Comparison of ENCODE assay signal across 11 cellular contexts in the genomic region with DNA sequence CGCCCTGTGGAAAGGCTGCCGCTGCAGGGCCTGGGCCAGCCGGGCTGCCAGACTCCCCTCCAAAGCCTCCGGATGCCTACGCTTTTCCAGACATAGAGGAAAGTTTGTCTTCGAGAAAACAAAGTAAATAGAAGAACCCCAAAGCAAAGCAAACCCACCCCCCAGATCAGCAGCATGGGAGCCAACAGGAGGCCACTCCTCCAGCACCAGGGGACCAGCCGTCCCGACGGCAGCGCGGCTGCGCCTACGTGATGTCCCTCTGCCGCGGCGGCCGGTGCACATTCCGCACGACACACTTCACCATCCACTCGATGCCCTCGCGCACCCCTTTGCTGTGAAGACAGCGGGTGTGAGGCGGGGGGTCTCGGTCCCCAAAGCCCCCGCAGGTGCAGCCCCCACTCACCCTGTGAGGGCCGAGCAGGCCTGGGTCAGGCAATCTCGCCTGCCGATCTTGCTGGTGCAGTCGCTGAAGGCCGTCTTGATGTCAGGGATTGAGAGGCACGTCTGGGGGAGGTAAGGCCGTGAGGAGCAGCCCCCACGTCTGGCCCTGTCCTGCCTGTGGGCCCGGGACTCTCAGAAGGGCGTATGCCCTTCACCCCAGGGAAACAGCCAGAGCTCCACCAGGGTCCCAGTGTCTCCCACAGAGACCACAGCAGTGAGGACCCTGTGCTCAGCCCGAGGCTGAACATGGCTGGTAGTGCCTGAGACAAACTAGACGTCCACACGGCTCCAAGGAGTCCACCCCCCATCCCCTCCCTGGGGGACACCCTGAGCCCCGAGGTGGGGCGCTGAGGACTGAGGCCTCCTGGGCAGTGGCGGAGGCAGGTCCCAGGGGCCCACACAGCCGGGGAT. TPM values are rescaled to one million over a fixed set of nuclear protein-coding genes. Genes with fewer than 3 reads are reported as not detected.
A peak's percentile ranks its signal among the peaks of the same experiment; 100 is the strongest.
DNase-seq lines count a peak whose midpoint lies in the region; ATAC-seq and TF ChIP-seq lines count a peak whose summit lies in the region.
"Had no signal": no experiment of that assay in that cellular context is flagged by ENCODE, and none has a peak within 500 bp of the region (broad histone marks: within the 10 kb centered on the region; RNA-seq: fewer than 3 reads in every experiment).

No MANE protein-coding gene starts in this region.

- H3K9me2 ChIP-seq in HCT116 (ENCODE audit: insufficient read depth) (no peaks in the 10 kb centered on the region), MM.1S (replicated peaks; ENCODE audit: insufficient read depth, low read length) (no peaks in the 10 kb centered on the region)

- H3K4me3 ChIP-seq in Caco-2 (ENCODE audit: low read depth, low read length) (no peak overlapping the region), HCT116 (replicated peaks in 1 of 2; ENCODE audit: low read depth in 1 of 2, low read length in 2 of 2) (no peak overlapping the region), coronary artery (no peak overlapping the region), osteoblast (ENCODE audit: insufficient read depth, low read length) (no peak overlapping the region), MM.1S (ENCODE audit: low read length) (no peak overlapping the region)

- peak overlapping the region; percentile 30 for H3K27ac Mint-ChIP-seq in Caco-2 (ENCODE audit: unreplicated experiment)
- H3K27ac Mint-ChIP-seq in Calu3 (ENCODE audit: unreplicated experiment): no peak overlapping the region

- H3K79me2 ChIP-seq in HCT116 (ENCODE audit: insufficient read depth, low read length): peaks cover 18% of the 10 kb centered on the region
- peaks cover 17% of the 10 kb centered on the region for H3K79me2 ChIP-seq in osteoblast (ENCODE audit: insufficient read depth, low read length)
- H3K79me2 ChIP-seq in MM.1S (ENCODE audit: low read length): peaks cover 15% of the 10 kb centered on the region

- peak overlapping the region; percentile 71 for H3K9ac ChIP-seq in HCT116 (ENCODE audit: low read length)
- H3K9ac ChIP-seq in MM.1S (ENCODE audit: low read length): no peak overlapping the region

- H3K27ac ChIP-seq in HCT116 (ENCODE audit: low read depth, low read length) (peak overlapping the region; percentile 91), coronary artery (peak overlapping the region in 1 of 2 donors; percentile 83), osteoblast (ENCODE audit: low read depth, low read length) (peak overlapping the region; percentile 88), MM.1S (ENCODE audit: low read length) (no peak overlapping the region)

- DNase-seq in Caco-2 (peak; percentile 38 to 49), HCT116 (ENCODE audit: low read depth, low spot score) (no peak), coronary artery (ENCODE audit: low spot score) (peak; percentile 73), osteoblast (ENCODE audit: insufficient read length, low spot score, missing footprints) (peak; percentile 82), MM.1S (no peak), Calu3 (no peak), SKM-1 (lab: John Stamatoyannopoulos, UW; ENCODE audit: unreplicated experiment) (no peak)
- DNase-seq: DMS79 treated with DMSO at 0.1 percent for 48 hours, foreskin keratinocyte, NCI-H1694 treated with DMSO at 0.1 percent for 48 hours had no signal

- H4K20me1 ChIP-seq in HCT116 (ENCODE audit: insufficient read depth) (no peaks in the 10 kb centered on the region), osteoblast (ENCODE audit: insufficient read depth, low read length) (no peaks in the 10 kb centered on the region), MM.1S (ENCODE audit: insufficient read depth, low read length) (no peaks in the 10 kb centered on the region)

- TF ChIP-seq POLR2A in HCT116 (IDR thresholded peaks at IDR 0.05; ENCODE audit: borderline replicate concordance, extremely low read depth, insufficient read depth, insufficient read length): no peak

- RAD21 ChIA-PET in HCT116 (lab: Charles Lee; ENCODE audit: low non-redundant PET in 1 of 2, low total read pairs in 2 of 2, uncharacterized antibody in 2 of 2, unreplicated experiment in 2 of 2): no interaction called here

- peaks cover 26% of the 10 kb centered on the region for H3K4me1 ChIP-seq in Caco-2
- peaks cover 35 to 75% of the 10 kb centered on the region in 2 experiments for H3K4me1 ChIP-seq in HCT116 (ENCODE audit: control insufficient read depth in 1 of 2, insufficient read depth in 2 of 2, low read length in 2 of 2)
- peaks cover 31% of the 10 kb centered on the region for H3K4me1 ChIP-seq in osteoblast (ENCODE audit: insufficient read depth, low read length)
- no peaks in the 10 kb centered on the region for H3K4me1 ChIP-seq in MM.1S (ENCODE audit: low read length)

- H3K9me3 ChIP-seq in Caco-2: no peaks in the 10 kb centered on the region
- H3K9me3 ChIP-seq in HCT116 (ENCODE audit: control insufficient read depth in 1 of 2, insufficient read depth in 1 of 2, low read depth in 1 of 2, low read length in 2 of 2): no peaks in the 10 kb centered on the region
- no peaks in the 10 kb centered on the region for H3K9me3 ChIP-seq in osteoblast (ENCODE audit: low read depth, low read length)
- no peaks in the 10 kb centered on the region for H3K9me3 ChIP-seq in MM.1S (replicated peaks; ENCODE audit: insufficient read depth, low read length)

- peak overlapping the region; percentile 78 for H3K4me2 ChIP-seq in HCT116 (ENCODE audit: low read length)
- H3K4me2 ChIP-seq in osteoblast (ENCODE audit: insufficient read depth, low read length): no peak overlapping the region
- H3K4me2 ChIP-seq in MM.1S (ENCODE audit: low read depth, low read length): no peak overlapping the region

- no TSS peak for BruUV-seq in Caco-2 (replicated peaks; lab: Mats Ljungman, UMichigan)
- BruUV-seq in HCT116 (replicated peaks; lab: Mats Ljungman, UMichigan): no TSS peak
- BruUV-seq in Calu3 (replicated peaks; lab: Mats Ljungman, UMichigan): no TSS peak

- ATAC-seq in HCT116 (no peak), GM19467 (IDR thresholded peaks at IDR 0.05; ENCODE audit: unreplicated experiment) (no peak)
- ATAC-seq: foreskin keratinocyte had no signal

- intact Hi-C loops in Caco-2 (cut with micrococcal nuclease; ENCODE audit: unreplicated experiment) (no loop called here), HCT116 (cut with micrococcal nuclease) (loop anchor here (10.0 kb wide), 1 partner anchor 354 kb away; no protein-coding TSS in a partner anchor), Calu3 (cut with micrococcal nuclease; ENCODE audit: unreplicated experiment) (no loop called here)

- H3K9me3 Mint-ChIP-seq in Caco-2 (ENCODE audit: unreplicated experiment) (no peaks in the 10 kb centered on the region), Calu3 (ENCODE audit: low read depth, unreplicated experiment) (no peaks in the 10 kb centered on the region)

- CTCF ChIA-PET in Caco-2 (lab: Charles Lee): no interaction called here
- CTCF ChIA-PET in HCT116 (lab: Charles Lee): no interaction called here
- CTCF ChIA-PET in Calu3 (lab: Charles Lee): no interaction called here

- no peak overlapping the region for H3K4me3 Mint-ChIP-seq in Caco-2 (ENCODE audit: unreplicated experiment)
- H3K4me3 Mint-ChIP-seq in Calu3 (ENCODE audit: low read depth, unreplicated experiment): no peak overlapping the region

- no peak for TF ChIP-seq RAD21 in HCT116 (IDR thresholded peaks at IDR 0.05; ENCODE audit: low read depth)

- TF ChIP-seq CTCF in Caco-2 (IDR thresholded peaks at IDR 0.05; ENCODE audit: insufficient read depth in 1 of 2, low read depth in 1 of 2, low read length in 1 of 2, severe bottlenecking in 1 of 2, unreplicated experiment in 1 of 2): no peak
- TF ChIP-seq CTCF in HCT116 (IDR thresholded peaks at IDR 0.05 in 2 of 3, conservative IDR thresholded peaks at IDR 0.05 in 1 of 3; ENCODE audit: borderline replicate concordance in 1 of 3, insufficient read depth in 1 of 3, low read depth in 2 of 3, low read length in 2 of 3): no peak
- TF ChIP-seq CTCF in coronary artery (IDR thresholded peaks at IDR 0.05): no peak
- no peak for TF ChIP-seq CTCF in osteoblast (IDR thresholded peaks at IDR 0.05; ENCODE audit: extremely low read depth, low read depth, low read length)
- TF ChIP-seq CTCF in MM.1S (IDR thresholded peaks at IDR 0.05; ENCODE audit: low read length): no peak
- TF ChIP-seq CTCF in Calu3 (IDR thresholded peaks at IDR 0.05; ENCODE audit: unreplicated experiment): no peak

- H3K36me3 ChIP-seq in Caco-2 (ENCODE audit: control insufficient read depth, insufficient read depth, low read length) (peaks cover 5% of the 10 kb centered on the region; the same call in 1 of the 2 replicates), HCT116 (ENCODE audit: control insufficient read depth in 1 of 2, insufficient read depth in 2 of 2, low read length in 2 of 2) (peaks cover 1 to 15% of the 10 kb centered on the region in 2 experiments; a peak in 2 of 4 replicates), osteoblast (ENCODE audit: insufficient read depth, low read length) (peaks cover 13% of the 10 kb centered on the region), MM.1S (replicated peaks; ENCODE audit: insufficient read depth, low read length) (no peaks in the 10 kb centered on the region; the same call in 1 of the 2 replicates)

- H3K4me1 Mint-ChIP-seq in Caco-2 (ENCODE audit: low read depth, unreplicated experiment) (peaks cover 11% of the 10 kb centered on the region), Calu3 (ENCODE audit: low read depth, unreplicated experiment) (peaks cover 33% of the 10 kb centered on the region)

- H2AFZ ChIP-seq in HCT116 (ENCODE audit: low read depth, low read length, poor library complexity, severe bottlenecking) (no peak overlapping the region), osteoblast (ENCODE audit: low read length) (no peak overlapping the region), MM.1S (ENCODE audit: low read length) (no peak overlapping the region)

- no peaks in the 10 kb centered on the region for H3K27me3 ChIP-seq in Caco-2 (replicated peaks; ENCODE audit: control insufficient read depth, insufficient read depth, low read length)
- H3K27me3 ChIP-seq in HCT116 (ENCODE audit: insufficient read depth, low read length): no peaks in the 10 kb centered on the region
- no peaks in the 10 kb centered on the region for H3K27me3 ChIP-seq in osteoblast (ENCODE audit: insufficient read depth, low read length)
- H3K27me3 ChIP-seq in MM.1S (replicated peaks; ENCODE audit: insufficient read depth, low read length): no peaks in the 10 kb centered on the region
- H3K27me3 ChIP-seq: foreskin keratinocyte had no signal

- H3K27me3 Mint-ChIP-seq in Caco-2 (ENCODE audit: insufficient read depth, unreplicated experiment) (peaks cover 2% of the 10 kb centered on the region), Calu3 (ENCODE audit: unreplicated experiment) (no peaks in the 10 kb centered on the region)

- H3K36me3 Mint-ChIP-seq in Caco-2 (ENCODE audit: insufficient read depth, unreplicated experiment) (peaks cover 100% of the 10 kb centered on the region), Calu3 (ENCODE audit: insufficient read depth, unreplicated experiment) (peaks cover 90% of the 10 kb centered on the region)

- H3F3A ChIP-seq in MM.1S (ENCODE audit: insufficient read depth, low read length): no peaks in the 10 kb centered on the region; the same call in 1 of the 2 replicates

- POLR2A ChIA-PET in Caco-2 (lab: Charles Lee) (no interaction called here), HCT116 (lab: Charles Lee) (interaction anchor here (1.0 kb wide), 1 partner anchor 17 kb away, joined by 3 read pairs; no protein-coding TSS in a partner anchor)

RNA-seq across cellular contexts. Expression of a gene that starts 4.0 kb away (rescaled TPM):
- not detected in 2 replicates for total RNA-seq in Caco-2 (2022)
- total RNA-seq in HCT116 (2021; ENCODE audit: unreplicated experiment): 147 TPM
- 342 and 380 TPM in 2 replicates for polyA plus RNA-seq in HCT116 (2012)
- total RNA-seq in osteoblast: 2.1 and 2.9 TPM in 2 replicates
- total RNA-seq in Calu3 (2022): not detected in 2 replicates

RNA-seq across cellular contexts. Expression of a gene that starts 7.4 kb away (rescaled TPM):
- total RNA-seq in Caco-2 (2022) (119 and 126 TPM in 2 replicates), HCT116 (2021; ENCODE audit: unreplicated experiment) (53.7 TPM), osteoblast (21.7 and 23.0 TPM in 2 replicates), Calu3 (2022) (74.0 and 85.1 TPM in 2 replicates)
- 36.3 and 39.8 TPM in 2 replicates for polyA plus RNA-seq in HCT116 (2012)

RNA-seq across cellular contexts. Expression of a gene that starts 7.4 kb away (rescaled TPM):
- 69.3 and 74.7 TPM in 2 replicates for total RNA-seq in Caco-2 (2022)
- total RNA-seq in HCT116 (2021; ENCODE audit: unreplicated experiment): 30.6 TPM
- 18.5 and 21.0 TPM in 2 replicates for polyA plus RNA-seq in HCT116 (2012)
- total RNA-seq in osteoblast: 15.6 and 18.8 TPM in 2 replicates
- total RNA-seq in Calu3 (2022): 47.0 and 48.4 TPM in 2 replicates

RNA-seq across cellular contexts. Expression of a gene that starts 36.0 kb away (rescaled TPM):
- total RNA-seq in Caco-2 (2022) (18.8 and 23.5 TPM in 2 replicates), HCT116 (2021; ENCODE audit: unreplicated experiment) (27.4 TPM), osteoblast (1.8 and 2.9 TPM in 2 replicates), Calu3 (2022) (25.8 and 27.1 TPM in 2 replicates)
- polyA plus RNA-seq in HCT116 (2012): 20.3 and 24.1 TPM in 2 replicates

RNA-seq across cellular contexts. Expression of a gene that starts 39.2 kb away (rescaled TPM):
- 211 and 234 TPM in 2 replicates for total RNA-seq in Caco-2 (2022)
- total RNA-seq in HCT116 (2021; ENCODE audit: unreplicated experiment): 121 TPM
- 69.7 and 77.1 TPM in 2 replicates for polyA plus RNA-seq in HCT116 (2012)
- 27.5 and 29.5 TPM in 2 replicates for total RNA-seq in osteoblast
- total RNA-seq in Calu3 (2022): 163 and 169 TPM in 2 replicates

Comparison
In these comparisons a context has a peak if more than half of its experiments do, and no peak if none do; other contexts are left out.
1. DNase-seq: peak in Caco-2 (2 of 2), coronary artery (single experiment) and osteoblast (single experiment); none in HCT116 (single experiment), MM.1S (single experiment), Calu3 (single experiment) and SKM-1 (single experiment).
2. RNA of a gene that starts 4.0 kb away (total RNA-seq): 147 TPM in HCT116 (single experiment); 2.1 to 2.9 TPM in osteoblast, not detected in Caco-2 and not detected in Calu3; every median in the first group is over 10 times any median in the second.